ENCODE assay signal across 8 cellular contexts in the genomic region with DNA sequence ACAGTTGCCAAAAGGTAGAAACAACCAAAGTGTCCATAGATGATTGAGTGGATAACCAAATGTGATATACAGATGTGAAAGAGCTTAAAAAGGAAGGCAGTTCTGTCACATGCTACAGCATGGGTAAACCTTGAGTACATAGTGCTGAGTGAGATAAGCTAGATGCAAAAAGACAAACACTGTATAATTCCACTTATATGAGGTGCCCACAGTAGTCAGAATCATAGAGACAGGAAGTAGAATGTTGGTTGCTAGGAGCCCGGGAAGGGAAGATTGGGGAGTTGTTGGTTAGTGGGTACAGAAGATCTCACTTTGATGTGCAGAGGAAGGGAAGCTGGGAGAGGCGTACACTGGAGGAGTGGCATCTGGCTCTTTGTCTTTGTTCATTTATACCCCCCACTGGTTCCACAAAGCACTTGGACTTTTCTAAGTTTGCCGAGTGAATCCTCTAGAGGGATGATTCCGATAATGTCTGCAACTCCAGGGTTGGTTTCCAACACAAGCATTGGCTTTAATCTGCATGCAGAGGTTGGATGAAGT. TPM values are rescaled to one million over a fixed set of nuclear protein-coding genes. Genes with fewer than 3 reads are reported as not detected.
DNase-seq lines count a peak whose midpoint lies in the region; ATAC-seq and TF ChIP-seq lines count a peak whose summit lies in the region.

No MANE protein-coding gene starts in this region.

- no peaks in the 10 kb centered on the region for H3K79me2 ChIP-seq in PC-3 (ENCODE audit: low read length)

- in situ Hi-C loops in gastrocnemius medialis (cut with MboI; ENCODE audit: low sequenced_read_pairs in 4 of 4): no loop called here

- no peaks in the 10 kb centered on the region for H4K20me1 ChIP-seq in PC-3 (ENCODE audit: low read length)

- TF ChIP-seq CTCF in gastrocnemius medialis (IDR thresholded peaks at IDR 0.05 in 4 of 5, conservative IDR thresholded peaks at IDR 0.05 in 1 of 5) (no peak), PC-3 (conservative IDR thresholded peaks at IDR 0.05; ENCODE audit: low read depth, low read length) (no peak)

- POLR2A ChIA-PET in PC-3 (lab: Charles Lee; ENCODE audit: unreplicated experiment): no interaction called here

- ATAC-seq in GM21447 (IDR thresholded peaks at IDR 0.05; ENCODE audit: unreplicated experiment): peak; percentile 58
- peak; percentile 64 for ATAC-seq in effector memory CD8-positive, alpha-beta T cell (replicated peaks)
- ATAC-seq in gastrocnemius medialis: no peak
- no peak for ATAC-seq in PC-3

- no peaks in the 10 kb centered on the region for H3K9me3 Mint-ChIP-seq in effector memory CD8-positive, alpha-beta T cell

- no TSS peak for BruUV-seq in PC-3 (replicated peaks; lab: Mats Ljungman, UMichigan)

- intact Hi-C loops in gastrocnemius medialis (cut with DNase I; ENCODE audit: low total_unique reads): no loop called here
- intact Hi-C loops in PC-3 (cut with micrococcal nuclease): no loop called here

- H2AFZ ChIP-seq in PC-3 (ENCODE audit: low read length): no peak overlapping the region

- peak overlapping the region; percentile 5 to 11 for H3K27ac Mint-ChIP-seq in effector memory CD8-positive, alpha-beta T cell

- CTCF ChIA-PET in PC-3 (lab: Charles Lee): no interaction called here

- DNase-seq in EH (ENCODE audit: low read depth) (peak; percentile 29), NCI-H446 treated with DMSO at 0.1 percent for 48 hours (lab: John Stamatoyannopoulos, UW) (peak; percentile 74), gastrocnemius medialis (no peak), PC-3 (no peak), 8988T (no peak), HuH-7.5 (ENCODE audit: low spot score) (no peak)
- DNase-seq in effector memory CD8-positive, alpha-beta T cell: no peak

- H3K4me3 ChIP-seq in gastrocnemius medialis (no peak overlapping the region), PC-3 (ENCODE audit: low read length) (no peak overlapping the region)

- H3F3A ChIP-seq in PC-3 (ENCODE audit: low read length, unreplicated experiment): no peaks in the 10 kb centered on the region

- H3K4me1 ChIP-seq in gastrocnemius medialis: peaks cover 28 to 48% of the 10 kb centered on the region in 2 donors
- no peaks in the 10 kb centered on the region for H3K4me1 ChIP-seq in PC-3 (ENCODE audit: insufficient read depth, low read length)

- H3K27me3 Mint-ChIP-seq in effector memory CD8-positive, alpha-beta T cell: no peaks in the 10 kb centered on the region

- H3K9me2 ChIP-seq in PC-3 (replicated peaks; ENCODE audit: low read length): no peaks in the 10 kb centered on the region

- no peak overlapping the region for H3K9ac ChIP-seq in PC-3 (ENCODE audit: low read length)

- H3K27me3 ChIP-seq in gastrocnemius medialis: no peaks in the 10 kb centered on the region
- H3K27me3 ChIP-seq in PC-3 (ENCODE audit: low read length): no peaks in the 10 kb centered on the region

- H3K4me1 Mint-ChIP-seq in effector memory CD8-positive, alpha-beta T cell (ENCODE audit: low read depth in 2 of 2): peaks cover 76 to 90% of the 10 kb centered on the region in 2 donors

- no peaks in the 10 kb centered on the region for H3K9me3 ChIP-seq in gastrocnemius medialis
- H3K9me3 ChIP-seq in PC-3 (ENCODE audit: low read length): no peaks in the 10 kb centered on the region

- H3K36me3 ChIP-seq in gastrocnemius medialis: no peaks in the 10 kb centered on the region
- H3K36me3 ChIP-seq in PC-3 (ENCODE audit: low read depth, low read length): no peaks in the 10 kb centered on the region

- no peak for TF ChIP-seq POLR2A in gastrocnemius medialis (IDR thresholded peaks at IDR 0.05)

- peak overlapping the region in 3 of 4 donors; percentile 8 to 18 (median 13) for H3K27ac ChIP-seq in gastrocnemius medialis
- no peak overlapping the region for H3K27ac ChIP-seq in PC-3 (ENCODE audit: low read length)

- peak overlapping the region; percentile 20 to 61 for H3K4me3 Mint-ChIP-seq in effector memory CD8-positive, alpha-beta T cell

- no peak overlapping the region for H3K4me2 ChIP-seq in PC-3 (ENCODE audit: low read length)

- H3K36me3 Mint-ChIP-seq in effector memory CD8-positive, alpha-beta T cell (ENCODE audit: insufficient read depth): peaks cover 39% of the 10 kb centered on the region

RNA-seq across cellular contexts. Expression of a gene that starts 39.4 kb away (rescaled TPM):
- total RNA-seq in gastrocnemius medialis (10 to 100 TPM; 22.6 to 29.3 (median 26.9) TPM), PC-3 (2014; rRNA removed) (not detected in 2 replicates)

RNA-seq across cellular contexts. Expression of a gene that starts 44.1 kb away (rescaled TPM):
- not detected for total RNA-seq in gastrocnemius medialis
- total RNA-seq in PC-3 (2014; rRNA removed): not detected in 2 replicates

Comparison
In these comparisons a context has a peak if more than half of its experiments do, and no peak if none do; other contexts are left out.
1. DNase-seq: peak in EH (single experiment) and NCI-H446 treated with DMSO at 0.1 percent for 48 hours (single experiment); none in effector memory CD8-positive, alpha-beta T cell (0 of 3), gastrocnemius medialis (0 of 2), PC-3 (single experiment), 8988T (single experiment) and HuH-7.5 (single experiment).
2. ATAC-seq: peak in GM21447 (single experiment) and effector memory CD8-positive, alpha-beta T cell (single experiment); none in gastrocnemius medialis (0 of 2) and PC-3 (single experiment).
3. RNA of a gene that starts 39.4 kb away (total RNA-seq): 22.6 to 29.3 TPM in gastrocnemius medialis; not detected in PC-3; every median in the first group is over 10 times any median in the second.